21 cellular contexts compared by ENCODE assay signal in genomic region chr17:43768943-43769342, GRCh38. TPM values are rescaled to one million over a fixed set of nuclear protein-coding genes. Genes with fewer than 3 reads are reported as not detected.
DNase-seq lines count a peak whose midpoint lies in the region; ATAC-seq and TF ChIP-seq lines count a peak whose summit lies in the region.
"Had no signal": no experiment of that assay in that cellular context is flagged by ENCODE, and none has a peak within 500 bp of the region (broad histone marks: within the 10 kb centered on the region; RNA-seq: fewer than 3 reads in every experiment).

No MANE protein-coding gene starts in this region.

- H3K9me3 ChIP-seq in heart left ventricle (no peaks in the 10 kb centered on the region), gastroesophageal sphincter (no peaks in the 10 kb centered on the region), spleen (no peaks in the 10 kb centered on the region)
- H3K9me3 ChIP-seq: BE2C, HAP-1, Peyer's patch had no signal

- ATAC-seq in heart left ventricle (peak in 2 of 4 donors; percentile 4), Right ventricle myocardium superior (ENCODE audit: poor library complexity) (no peak), gastroesophageal sphincter (no peak)

- H3K27me3 ChIP-seq in heart left ventricle (no peaks in the 10 kb centered on the region), gastroesophageal sphincter (no peaks in the 10 kb centered on the region), spleen (replicated peaks in 1 of 7) (no peaks in the 10 kb centered on the region)
- H3K27me3 ChIP-seq: BE2C, Peyer's patch had no signal

- TF ChIP-seq EP300 in gastroesophageal sphincter (IDR thresholded peaks at IDR 0.05): no peak

- 83 to 91% (median 87%) methylated on average over 7 of the region's 7 CpGs for WGBS in heart left ventricle, 4 donors
- WGBS in gastroesophageal sphincter (ENCODE audit: low coverage in 1 of 2), 2 donors: 76 to 90% methylated on average over 2 to 5 of the region's 7 CpGs
- WGBS in spleen, 5 donors: 72 to 94% (median 81%) methylated on average over 7 of the region's 7 CpGs

- DNase-seq in heart left ventricle (no peak), Right ventricle myocardium superior (no peak), spleen (peak; percentile 41), amniotic stem cell (lab: John Stamatoyannopoulos, UW) (no peak), NCI-H345 (lab: John Stamatoyannopoulos, UW) (no peak)
- DNase-seq in activated CD8-positive, alpha-beta memory T cell treated with anti-CD3 and anti-CD28 coated beads for 24 hours: no peak
- DNase-seq: 8988T; BE2C; CD8-positive, alpha-beta memory T cell; DMS79 treated with DMSO at 0.1 percent for 48 hours; NCI-H187 treated with DMSO at 0.1 percent for 48 hours; NCI-H446; NCI-H82; SHP77 had no signal

- intact Hi-C loops in heart left ventricle (cut with DNase I) (loop anchor here in 2 of 10 donors (10.0 kb wide), 1 partner anchor 194 kb away; no protein-coding TSS in a partner anchor), Right ventricle myocardium superior (cut with DNase I) (no loop called here), spleen (cut with DNase I; ENCODE audit: low total_unique reads) (loop anchor here (10.0 kb wide), 1 partner anchor 194 kb away; no protein-coding TSS in a partner anchor)

- no peak for TF ChIP-seq CTCF in heart left ventricle (IDR thresholded peaks at IDR 0.05)
- TF ChIP-seq CTCF in gastroesophageal sphincter (IDR thresholded peaks at IDR 0.05): no peak
- TF ChIP-seq CTCF in spleen (IDR thresholded peaks at IDR 0.05 in 8 of 11, conservative IDR thresholded peaks at IDR 0.05 in 3 of 11): no peak

- H3K27ac ChIP-seq in heart left ventricle (peak overlapping the region in 9 of 12 donors; percentile 29 to 81 (median 53)), angular gyrus (ENCODE audit: low read depth, low read length) (peak overlapping the region; percentile 24), gastroesophageal sphincter (peak overlapping the region in 3 of 4 donors; percentile 19 to 43 (median 26)), spleen (peak overlapping the region in 4 of 8 donors; percentile 28 to 62 (median 49))
- H3K27ac ChIP-seq: Peyer's patch had no signal

- H3K36me3 ChIP-seq in heart left ventricle (peaks cover 0 to 88% (median 76%) of the 10 kb centered on the region in 9 donors), gastroesophageal sphincter (peaks cover 0 to 80% of the 10 kb centered on the region in 2 donors), spleen (peaks cover 0 to 65% (median 41%) of the 10 kb centered on the region in 6 donors)

- H3K4me3 ChIP-seq in heart left ventricle (no peak overlapping the region), gastroesophageal sphincter (no peak overlapping the region), spleen (no peak overlapping the region)
- H3K4me3 ChIP-seq: HAP-1, Peyer's patch had no signal

- H3K4me1 ChIP-seq in heart left ventricle (peaks cover 0 to 89% (median 31%) of the 10 kb centered on the region in 12 donors), gastroesophageal sphincter (peaks cover 0 to 34% (median 3%) of the 10 kb centered on the region in 3 donors), spleen (peaks cover 0 to 79% (median 42%) of the 10 kb centered on the region in 6 donors)
- H3K4me1 ChIP-seq: BE2C, HAP-1 had no signal

- TF ChIP-seq POLR2A in heart left ventricle (IDR thresholded peaks at IDR 0.05) (no peak), gastroesophageal sphincter (IDR thresholded peaks at IDR 0.05) (no peak), spleen (IDR thresholded peaks at IDR 0.05) (no peak)

RNA-seq across cellular contexts. Expression of gene DUSP3, which starts 9.8 kb away (rescaled TPM):
- total RNA-seq in heart left ventricle: 100 to 1,000 TPM; 210 to 363 (median 267) TPM
- polyA plus RNA-seq in heart left ventricle: 100 to 1,000 TPM; 208 to 312 TPM
- 224 TPM for total RNA-seq in Right ventricle myocardium superior
- 100 to 1,000 TPM; 127 to 228 (median 154) TPM for total RNA-seq in gastroesophageal sphincter
- total RNA-seq in spleen: 10 to 100 TPM; 55.0 to 96.2 (median 87.5) TPM
- polyA plus RNA-seq in spleen: 10 to 100 TPM; 25.7 to 45.7 (median 32.1) TPM

RNA-seq across cellular contexts. Expression of gene SOST, which starts 10.4 kb away (rescaled TPM):
- total RNA-seq in heart left ventricle (not detected), Right ventricle myocardium superior (not detected), gastroesophageal sphincter (under 1 TPM in 1 of 4 donors, not detected in 3; 0.27 TPM), spleen (not detected)
- polyA plus RNA-seq in heart left ventricle (not detected), spleen (under 1 TPM in 1 of 3 donors, not detected in 2; 0.04 TPM)
- total RNA-seq: CD8-positive, alpha-beta memory T cell; HT1080; Peyer's patch had no signal
- polyA plus RNA-seq: CD8-positive, alpha-beta memory T cell; IgD-negative memory B cell had no signal

RNA-seq across cellular contexts. Expression of gene CFAP97D1, which starts 11.3 kb away (rescaled TPM):
- under 1 TPM in 2 of 9 donors, not detected in 7; 0.05 to 0.45 TPM for total RNA-seq in heart left ventricle
- not detected for polyA plus RNA-seq in heart left ventricle
- total RNA-seq in Right ventricle myocardium superior: not detected
- total RNA-seq in gastroesophageal sphincter: under 1 TPM in 1 of 4 donors, not detected in 3; 0.12 TPM
- total RNA-seq in spleen: under 1 TPM in 4 of 7 donors, not detected in 3; 0.17 to 0.32 (median 0.20) TPM
- polyA plus RNA-seq in spleen: under 1 TPM in 1 of 3 donors, not detected in 2; 0.06 TPM
- total RNA-seq: CD8-positive, alpha-beta memory T cell; G401; Peyer's patch had no signal
- polyA plus RNA-seq: CD8-positive, alpha-beta memory T cell; IgD-negative memory B cell had no signal
